ENCODE assay signal across 11 cellular contexts in the genomic region with DNA sequence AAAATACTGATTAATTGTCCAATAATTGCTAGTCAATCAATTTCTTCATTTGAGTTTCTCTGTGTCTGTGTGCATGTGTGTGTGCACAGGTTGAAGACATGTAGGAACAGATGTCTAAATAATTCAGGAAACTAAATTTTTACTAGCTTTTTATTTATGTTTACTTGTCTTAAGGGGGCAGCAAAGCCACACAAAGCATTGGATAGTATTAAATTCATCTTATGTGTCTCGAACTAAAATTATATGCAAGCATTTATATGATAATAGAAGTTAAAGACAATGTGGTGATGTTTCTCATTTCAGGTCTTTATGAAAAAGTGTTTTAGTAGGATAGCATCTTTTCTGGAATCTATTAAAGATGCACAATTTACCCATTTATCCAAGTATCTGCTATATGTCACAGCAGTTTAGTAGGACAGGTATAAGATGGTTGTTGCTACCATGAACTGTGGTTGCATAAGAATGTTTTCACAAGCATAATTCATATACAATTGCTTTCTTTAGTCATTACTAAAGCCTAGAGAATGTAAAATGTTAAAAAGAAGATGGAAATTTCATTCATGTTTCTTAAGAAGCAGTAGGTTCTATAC.
A peak's percentile ranks its signal among the peaks of the same experiment; 100 is the strongest.
DNase-seq lines count a peak whose midpoint lies in the region; ATAC-seq and TF ChIP-seq lines count a peak whose summit lies in the region.
"Had no signal": no experiment of that assay in that cellular context is flagged by ENCODE, and none has a peak within 500 bp of the region (broad histone marks: within the 10 kb centered on the region; RNA-seq: fewer than 3 reads in every experiment).

No MANE protein-coding gene starts in this region.

- peaks cover 6% of the 10 kb centered on the region in 2 donors for H3K9me3 Mint-ChIP-seq in activated T-cell treated with anti-CD3 and anti-CD28 coated beads, Interleukin-2, amount 50 U/mL, for 72 hours

- H3K27ac ChIP-seq in DOHH2 (ENCODE audit: low read depth, low read length) (no peak overlapping the region), mesenchymal stem cell (ENCODE audit: low read length, poor library complexity, severe bottlenecking) (no peak overlapping the region)

- ATAC-seq in activated T-cell treated with anti-CD3 and anti-CD28 coated beads, Interleukin-2, amount 50 U/mL, for 72 hours (replicated peaks in 1 of 2), result no peak
- ATAC-seq in HG03045 (IDR thresholded peaks at IDR 0.05; ENCODE audit: unreplicated experiment) (no peak), GM21619 (IDR thresholded peaks at IDR 0.05; ENCODE audit: unreplicated experiment) (no peak)

- H3K27me3 ChIP-seq in DOHH2 (ENCODE audit: control insufficient read depth, low read length), result no peaks in the 10 kb centered on the region
- no peaks in the 10 kb centered on the region for H3K27me3 ChIP-seq in mesenchymal stem cell (ENCODE audit: control insufficient read depth in 1 of 2, insufficient read depth in 1 of 2, low read length in 2 of 2)

- no peaks in the 10 kb centered on the region for H3K27me3 Mint-ChIP-seq in activated T-cell treated with anti-CD3 and anti-CD28 coated beads, Interleukin-2, amount 50 U/mL, for 72 hours (ENCODE audit: low read depth)
- H3K27me3 Mint-ChIP-seq: naive B cell had no signal

- H3K23ac ChIP-seq in mesenchymal stem cell (ENCODE audit: low read length in 2 of 2), result no peak overlapping the region

- no peak overlapping the region for H3K18ac ChIP-seq in mesenchymal stem cell (ENCODE audit: low read depth in 1 of 2, low read length in 2 of 2)

- H3K4me3 ChIP-seq in DOHH2 (ENCODE audit: low read length) (no peak overlapping the region), mesenchymal stem cell (ENCODE audit: insufficient read depth in 1 of 2, low read depth in 1 of 2, low read length in 2 of 2) (no peak overlapping the region)

- no peak overlapping the region for H2BK5ac ChIP-seq in mesenchymal stem cell (ENCODE audit: low read depth, low read length, poor library complexity, severe bottlenecking)

- H3K9me3 ChIP-seq in DOHH2 (ENCODE audit: control insufficient read depth, insufficient read depth, low read length), result no peaks in the 10 kb centered on the region
- H3K9me3 ChIP-seq in mesenchymal stem cell (ENCODE audit: control insufficient read depth, low read length), result no peaks in the 10 kb centered on the region

- no peak overlapping the region for H2BK12ac ChIP-seq in mesenchymal stem cell (ENCODE audit: low read length in 2 of 2)

- H3K9me2 ChIP-seq in DOHH2 (replicated peaks; ENCODE audit: control insufficient read depth, low read length), result no peaks in the 10 kb centered on the region

- H3K14ac ChIP-seq in mesenchymal stem cell (ENCODE audit: low read length in 2 of 2), result no peak overlapping the region

- H3K4me1 ChIP-seq in DOHH2 (ENCODE audit: control insufficient read depth, low read length), result no peaks in the 10 kb centered on the region
- no peaks in the 10 kb centered on the region for H3K4me1 ChIP-seq in mesenchymal stem cell (ENCODE audit: control insufficient read depth, insufficient read depth, low read depth, low read length)

- no peak overlapping the region for H2BK15ac ChIP-seq in mesenchymal stem cell (ENCODE audit: low read depth, poor library complexity, severe bottlenecking)

- H3K4me3 Mint-ChIP-seq in activated T-cell treated with anti-CD3 and anti-CD28 coated beads, Interleukin-2, amount 50 U/mL, for 72 hours, result no peak overlapping the region
- H3K4me3 Mint-ChIP-seq: naive B cell had no signal

- no peaks in the 10 kb centered on the region for H3K4me1 Mint-ChIP-seq in activated T-cell treated with anti-CD3 and anti-CD28 coated beads, Interleukin-2, amount 50 U/mL, for 72 hours (ENCODE audit: low read depth)
- H3K4me1 Mint-ChIP-seq: naive B cell had no signal

- H3K36me3 ChIP-seq in DOHH2 (ENCODE audit: control insufficient read depth, low read length) (no peaks in the 10 kb centered on the region), mesenchymal stem cell (ENCODE audit: control insufficient read depth in 1 of 2, insufficient read depth in 2 of 2, low read depth in 1 of 2, low read length in 2 of 2) (no peaks in the 10 kb centered on the region)

- H4K8ac ChIP-seq in mesenchymal stem cell (ENCODE audit: low read length), result no peak overlapping the region

- H3K4me2 ChIP-seq in DOHH2 (ENCODE audit: low read length) (no peak overlapping the region), mesenchymal stem cell (ENCODE audit: low read length, poor library complexity, severe bottlenecking) (no peak overlapping the region)

- no CpG with 5 or more reads among the region's 1 CpG for WGBS in mesenchymal stem cell

- TF ChIP-seq CTCF in DOHH2 (IDR thresholded peaks at IDR 0.05; ENCODE audit: low read depth, low read length, poor library complexity, severe bottlenecking), result peak; percentile 21

- no peaks in the 10 kb centered on the region for H4K20me1 ChIP-seq in DOHH2 (ENCODE audit: control insufficient read depth, insufficient read depth, low read depth, low read length)

- no peaks in the 10 kb centered on the region for H3K79me2 ChIP-seq in DOHH2 (ENCODE audit: control insufficient read depth, low read length)

- no peak overlapping the region for H3K27ac Mint-ChIP-seq in activated T-cell treated with anti-CD3 and anti-CD28 coated beads, Interleukin-2, amount 50 U/mL, for 72 hours
- H3K27ac Mint-ChIP-seq: naive B cell had no signal

- no peak overlapping the region for H2AK5ac ChIP-seq in mesenchymal stem cell (ENCODE audit: low read length, severe bottlenecking)

- no peaks in the 10 kb centered on the region for H3F3A ChIP-seq in DOHH2 (ENCODE audit: control insufficient read depth, insufficient read depth)

- H2BK120ac ChIP-seq in mesenchymal stem cell (ENCODE audit: low read depth, low read length), result no peak overlapping the region

- no peak overlapping the region for H3K9ac ChIP-seq in mesenchymal stem cell (ENCODE audit: low read length)

- no peak overlapping the region for H3K4ac ChIP-seq in mesenchymal stem cell (ENCODE audit: low read depth in 1 of 2, low read length in 2 of 2)

- H4K91ac ChIP-seq in mesenchymal stem cell (ENCODE audit: low read length), result no peak overlapping the region

- no peaks in the 10 kb centered on the region for H3K36me3 Mint-ChIP-seq in activated T-cell treated with anti-CD3 and anti-CD28 coated beads, Interleukin-2, amount 50 U/mL, for 72 hours (ENCODE audit: insufficient read depth in 2 of 2)
- H3K36me3 Mint-ChIP-seq: naive B cell had no signal

- DNase-seq in NAMALWA (ENCODE audit: low spot score) (peak; percentile 67), astrocyte of the hippocampus (ENCODE audit: low read depth, low spot score) (peak; percentile 55), mesenchymal stem cell (peak; percentile 60), COLO668 (lab: John Stamatoyannopoulos, UW; ENCODE audit: unreplicated experiment) (no peak)
- no peak for DNase-seq in activated T-cell treated with anti-CD3 and anti-CD28 coated beads, Interleukin-2, amount 50 U/mL, for 72 hours
- DNase-seq: activated CD4-positive, alpha-beta T cell treated with anti-CD3 and anti-CD28 coated beads, Interleukin-2, amount 50 U/mL, for 4 hours; naive B cell; NCI-H1417 treated with DMSO at 0.1 percent for 48 hours had no signal

- no peaks in the 10 kb centered on the region for H3K79me1 ChIP-seq in mesenchymal stem cell (replicated peaks; ENCODE audit: low read length, poor library complexity, severe bottlenecking)

- no peak overlapping the region for H2AFZ ChIP-seq in mesenchymal stem cell (ENCODE audit: low read depth, low read length)

Comparison
In these comparisons a context has a peak if more than half of its experiments do, and no peak if none do; other contexts are left out.
1. DNase-seq: peak in NAMALWA (single experiment), astrocyte of the hippocampus (single experiment) and mesenchymal stem cell (single experiment); none in activated T-cell treated with anti-CD3 and anti-CD28 coated beads, Interleukin-2, amount 50 U/mL, for 72 hours (0 of 2) and COLO668 (single experiment).